Comparison of ENCODE assay signal across 1 cellular context in the genomic region with DNA sequence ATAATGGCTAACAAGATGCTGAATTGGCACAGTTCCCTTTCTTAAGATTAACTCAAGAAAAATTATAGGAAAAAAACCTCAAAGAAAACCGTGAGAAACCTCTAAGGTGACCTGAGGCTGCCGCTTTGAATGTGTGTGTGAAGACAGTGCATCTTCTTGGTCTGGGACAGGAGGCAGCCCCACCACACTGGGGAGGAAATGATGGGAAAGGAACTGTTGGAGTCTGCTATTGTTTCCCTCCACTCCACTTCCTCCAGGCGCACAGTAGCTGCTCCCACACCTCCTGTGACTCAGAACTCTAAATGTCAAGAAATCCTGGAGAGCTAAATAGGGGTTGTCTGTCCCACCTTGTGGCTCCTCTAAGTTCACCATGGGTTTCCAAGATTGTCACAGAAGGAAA.
TF ChIP-seq lines count a peak whose summit lies in the region.

No MANE protein-coding gene starts in this region.

TF ChIP-seq in IMR-90, 13 proteins besides CTCF, POLR2A, EP300 and RAD21 (continued from another document):
- no peak for TF ChIP-seq CEBPB (IDR thresholded peaks at IDR 0.05; ENCODE audit: low read depth, low read length)
- TF ChIP-seq FOS (IDR thresholded peaks at IDR 0.05; ENCODE audit: low read depth, low read length), result no peak
- TF ChIP-seq BHLHE40 (IDR thresholded peaks at IDR 0.05; ENCODE audit: low read depth, low read length), result no peak
- no peak for TF ChIP-seq RCOR1 (IDR thresholded peaks at IDR 0.05; ENCODE audit: insufficient replicate concordance, low read length)
- TF ChIP-seq, protein P1, sequence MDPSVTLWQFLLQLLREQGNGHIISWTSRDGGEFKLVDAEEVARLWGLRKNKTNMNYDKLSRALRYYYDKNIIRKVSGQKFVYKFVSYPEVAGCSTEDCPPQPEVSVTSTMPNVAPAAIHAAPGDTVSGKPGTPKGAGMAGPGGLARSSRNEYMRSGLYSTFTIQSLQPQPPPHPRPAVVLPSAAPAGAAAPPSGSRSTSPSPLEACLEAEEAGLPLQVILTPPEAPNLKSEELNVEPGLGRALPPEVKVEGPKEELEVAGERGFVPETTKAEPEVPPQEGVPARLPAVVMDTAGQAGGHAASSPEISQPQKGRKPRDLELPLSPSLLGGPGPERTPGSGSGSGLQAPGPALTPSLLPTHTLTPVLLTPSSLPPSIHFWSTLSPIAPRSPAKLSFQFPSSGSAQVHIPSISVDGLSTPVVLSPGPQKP (IDR thresholded peaks at IDR 0.05; ENCODE audit: borderline replicate concordance, low read depth, low read length), result no peak
- no peak for TF ChIP-seq CHD1 (IDR thresholded peaks at IDR 0.05; ENCODE audit: low read depth, low read length)
- TF ChIP-seq SMC3 (IDR thresholded peaks at IDR 0.05; ENCODE audit: low read depth, low read length), result no peak
